In genomic region chr4:102640669-102641068, GRCh38 we compare ENCODE assay signal across 21 cellular contexts.
DNase-seq lines count a peak whose midpoint lies in the region; ATAC-seq and TF ChIP-seq lines count a peak whose summit lies in the region.
"Had no signal": no experiment of that assay in that cellular context is flagged by ENCODE, and none has a peak within 500 bp of the region (broad histone marks: within the 10 kb centered on the region; RNA-seq: fewer than 3 reads in every experiment).

No MANE protein-coding gene starts in this region.

- H3K14ac ChIP-seq in IMR-90 (replicated peaks; ENCODE audit: low read depth, low read length) = no peak overlapping the region

- TF ChIP-seq RAD21 in IMR-90 (IDR thresholded peaks at IDR 0.05; ENCODE audit: low read length) = no peak

- POLR2A ChIA-PET in IMR-90 (lab: Charles Lee; ENCODE audit: unreplicated experiment) = no interaction called here

- peak; percentile 47 for DNase-seq in AG10803 (ENCODE audit: low read depth)
- peak; percentile 72 for DNase-seq in IMR-90
- peak; percentile 60 for DNase-seq in astrocyte of the spinal cord (ENCODE audit: low read depth, low spot score)
- DNase-seq in iris pigment epithelial cell (ENCODE audit: low read depth) = peak; percentile 69
- no peak for DNase-seq in HUDEP-2 (lab: John Stamatoyannopoulos, UW; ENCODE audit: unreplicated experiment in 76 of 76)
- no peak for DNase-seq in HK-2 (ENCODE audit: unreplicated experiment)
- DNase-seq in DMS 273 (lab: John Stamatoyannopoulos, UW; ENCODE audit: unreplicated experiment) = no peak
- DNase-seq: activated B cell treated with CpG ODN at 0.5 μM for 24 hours; activated naive CD8-positive, alpha-beta T cell treated with anti-CD3 and anti-CD28 coated beads for 36 hours; Caco-2; central memory CD4-positive, alpha-beta T cell; gastrocnemius medialis; NCI-H1436 treated with DMSO at 0.1 percent for 48 hours; NCI-H2227 treated with DMSO at 0.1 percent for 48 hours; nucleus accumbens; right lobe of liver; SHP77 treated with DMSO at 0.1 percent for 48 hours; stimulated activated CD4-positive, alpha-beta T cell treated with anti-CD3 and anti-CD28 coated beads, Interleukin-1b, Interleukin-23, amount 100 ng/mL, for 48 hours; uterus had no signal

- ATAC-seq in IMR-90 (ENCODE audit: low read depth) = peak; percentile 54; the same call in 1 of the 2 replicates
- no peak for ATAC-seq in GM21717 (IDR thresholded peaks at IDR 0.05; ENCODE audit: unreplicated experiment)
- ATAC-seq: gastrocnemius medialis, left lobe of liver, right lobe of liver had no signal

- H3K36me3 ChIP-seq in IMR-90 (ENCODE audit: control insufficient read depth, insufficient read depth, low read length) = peaks cover 17% of the 10 kb centered on the region
- H3K36me3 ChIP-seq: right lobe of liver, uterus had no signal

- H4K8ac ChIP-seq in IMR-90 (ENCODE audit: low read depth in 2 of 2, low read length in 2 of 2) = peak overlapping the region in 1 of 2 experiments; percentile 14; a peak in 1 of 4 replicates

- H3K79me1 ChIP-seq in IMR-90 (ENCODE audit: low read depth in 1 of 2, low read length in 2 of 2) = 0 out of 4 replicates have a peak, but pooled peaks cover 0 to 7% of the 10 kb centered on the region in 2 experiments

- no peak overlapping the region for H3K56ac ChIP-seq in IMR-90 (ENCODE audit: extremely low read depth, insufficient read depth, low read length)

- H4K5ac ChIP-seq in IMR-90 (ENCODE audit: low read depth, low read length) = no peak overlapping the region; the same call in 1 of the 2 replicates

- dilution Hi-C loops in IMR-90 (cut with HindIII; ENCODE audit: low sequenced_read_pairs, unreplicated experiment) = no loop called here

- no peaks in the 10 kb centered on the region for H4K20me1 ChIP-seq in IMR-90 (ENCODE audit: insufficient read depth, low read length)

- no peak for TF ChIP-seq CTCF in AG10803 (conservative IDR thresholded peaks at IDR 0.05; ENCODE audit: low read length)
- TF ChIP-seq CTCF in IMR-90 (conservative IDR thresholded peaks at IDR 0.05; ENCODE audit: low read depth, low read length) = no peak
- TF ChIP-seq CTCF in astrocyte of the spinal cord (IDR thresholded peaks at IDR 0.05; ENCODE audit: low read depth, low read length) = no peak

- BruUV-seq in IMR-90 (replicated peaks; lab: Mats Ljungman, UMichigan) = no TSS peak

- no peak overlapping the region for H2BK20ac ChIP-seq in IMR-90 (ENCODE audit: low read depth, low read length)

- peak overlapping the region; percentile 57; the same call in 1 of the 2 replicates for H3K18ac ChIP-seq in IMR-90 (ENCODE audit: low read depth, low read length)

- no peak overlapping the region for H3K23ac ChIP-seq in IMR-90 (ENCODE audit: low read depth, low read length)

- no peak overlapping the region for H2AK5ac ChIP-seq in IMR-90 (ENCODE audit: low read depth, low read length)

- no peaks in the 10 kb centered on the region for H3K27me3 ChIP-seq in IMR-90 (ENCODE audit: control insufficient read depth, insufficient read depth, low read length)
- H3K27me3 ChIP-seq: gastrocnemius medialis, right lobe of liver, uterus had no signal

- TF ChIP-seq POLR2A in IMR-90 (IDR thresholded peaks at IDR 0.05; ENCODE audit: low read depth, low read length) = no peak

- peak overlapping the region; percentile 24; the same call in 1 of the 2 replicates for H3K4ac ChIP-seq in IMR-90 (ENCODE audit: low read depth, low read length)

- CTCF ChIA-PET in IMR-90 (lab: Yijun Ruan, JAX) = no interaction called here

- peaks cover 8% of the 10 kb centered on the region for H3K4me1 ChIP-seq in IMR-90 (ENCODE audit: control insufficient read depth, insufficient read depth, low read length)
- H3K4me1 ChIP-seq: Caco-2, gastrocnemius medialis, right lobe of liver, uterus had no signal

- no peak overlapping the region for H2AK9ac ChIP-seq in IMR-90 (replicated peaks; ENCODE audit: low read depth, low read length, poor library complexity)

- no peaks in the 10 kb centered on the region for H3K9me3 ChIP-seq in IMR-90 (ENCODE audit: control insufficient read depth, insufficient read depth, low read length)
- H3K9me3 ChIP-seq: Caco-2, gastrocnemius medialis, right lobe of liver, uterus had no signal

- H3K27ac ChIP-seq in IMR-90 (ENCODE audit: insufficient read depth, low read length) = no peak overlapping the region
- H3K27ac ChIP-seq: gastrocnemius medialis, right lobe of liver, uterus had no signal

- H3K4me2 ChIP-seq in IMR-90 (ENCODE audit: low read depth, low read length) = peak overlapping the region; percentile 27; the same call in 1 of the 2 replicates

- H2BK15ac ChIP-seq in IMR-90 (ENCODE audit: low read depth, low read length) = no peak overlapping the region

- intact Hi-C loops in IMR-90 (cut with micrococcal nuclease) = no loop called here

- in situ Hi-C loops in IMR-90 (cut with MboI; ENCODE audit: low sequenced_read_pairs) = no loop called here
- in situ Hi-C loops in astrocyte of the spinal cord (cut with HindIII; ENCODE audit: low sequenced_read_pairs) = no loop called here

- WGBS in IMR-90 (ENCODE audit: extremely low coverage in 2 of 2, insufficient read length in 1 of 2), 2 experiments = 53% methylated on average over 3 of the region's 4 CpGs; no CpG with 5 or more reads in 1 of the 2 experiments

- no peak overlapping the region for H2BK5ac ChIP-seq in IMR-90 (ENCODE audit: low read depth, low read length, poor library complexity, severe bottlenecking)

- H2AFZ ChIP-seq in IMR-90 (replicated peaks; ENCODE audit: low read length, poor library complexity) = no peak overlapping the region

- no peak overlapping the region for H3K9ac ChIP-seq in IMR-90 (ENCODE audit: low read depth, low read length)

- H3K4me3 ChIP-seq in AG10803 (ENCODE audit: low read length) (no peak overlapping the region), IMR-90 (ENCODE audit: insufficient read depth, low read depth, low read length) (no peak overlapping the region), astrocyte of the spinal cord (ENCODE audit: low read depth, low read length) (no peak overlapping the region)
- H3K4me3 ChIP-seq: gastrocnemius medialis, right lobe of liver, uterus had no signal

- H4K91ac ChIP-seq in IMR-90 (ENCODE audit: insufficient read depth, low read depth, low read length) = no peak overlapping the region

- H2BK120ac ChIP-seq in IMR-90 (ENCODE audit: low read depth, low read length) = peak overlapping the region; percentile 70; the same call in 1 of the 2 replicates

- H3K9me1 ChIP-seq in IMR-90 (ENCODE audit: insufficient read depth, low read length) = peaks cover 5% of the 10 kb centered on the region; the same call in 1 of the 2 replicates

TF ChIP-seq in IMR-90, 13 proteins besides CTCF, POLR2A, EP300 and RAD21:
- TF ChIP-seq SMC3 (IDR thresholded peaks at IDR 0.05; ENCODE audit: low read depth, low read length) = no peak
- peak; percentile 26; the same call in 1 of the 2 replicates for TF ChIP-seq FOS (IDR thresholded peaks at IDR 0.05; ENCODE audit: low read depth, low read length)

Comparison
In these comparisons a context has a peak if more than half of its experiments do, and no peak if none do; other contexts are left out.
1. DNase-seq: peak in AG10803 (single experiment), IMR-90 (single experiment), astrocyte of the spinal cord (single experiment) and iris pigment epithelial cell (single experiment); none in HUDEP-2 (0 of 76), HK-2 (single experiment) and DMS 273 (single experiment).